15 cellular contexts compared by ENCODE assay signal in the genomic region with DNA sequence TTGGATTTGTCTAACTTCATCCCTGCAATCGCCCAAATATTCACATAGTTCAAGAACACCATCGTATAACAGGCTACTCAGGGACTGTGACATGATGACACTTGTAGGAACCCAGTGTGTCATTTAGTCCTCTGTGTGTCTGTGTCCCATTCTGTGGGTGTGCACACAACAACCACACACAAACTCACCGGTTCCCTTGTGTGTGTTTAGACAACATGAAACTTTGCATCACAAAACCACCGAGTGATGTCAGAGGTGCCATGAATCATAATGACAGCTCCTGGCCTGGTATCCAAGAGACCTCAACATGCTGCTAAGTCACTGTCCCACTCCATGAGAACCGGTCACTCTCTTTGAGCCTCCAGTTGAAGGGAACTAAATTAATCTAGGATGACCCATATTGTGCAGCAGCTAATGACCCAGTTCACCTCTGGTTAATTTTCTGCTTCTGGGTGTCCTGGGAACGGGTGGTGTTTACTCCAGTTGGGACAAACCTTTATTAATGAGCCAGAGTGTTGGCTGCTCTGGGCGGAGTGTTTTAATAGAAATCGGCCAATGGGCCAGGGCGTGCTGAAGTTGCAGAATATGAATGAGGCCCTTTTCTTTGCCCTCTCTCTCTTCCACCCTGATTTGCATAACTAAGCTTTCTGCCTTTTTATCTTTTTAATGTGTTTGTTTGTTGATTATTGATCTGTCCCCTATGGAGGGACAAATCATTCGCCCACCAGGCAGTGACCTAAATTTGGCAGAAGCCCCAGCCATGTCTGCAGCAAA.
A peak's percentile ranks its signal among the peaks of the same experiment; 100 is the strongest.
DNase-seq lines count a peak whose midpoint lies in the region; ATAC-seq, FAIRE-seq and TF ChIP-seq lines count a peak whose summit lies in the region.
"Had no signal": no experiment of that assay in that cellular context is flagged by ENCODE, and none has a peak within 500 bp of the region (broad histone marks: within the 10 kb centered on the region; RNA-seq: fewer than 3 reads in every experiment).

No MANE protein-coding gene starts in this region.

- in situ Hi-C loops in G401 (cut with HindIII; ENCODE audit: low sequenced_read_pairs), result no loop called here

- H2AFZ ChIP-seq in astrocyte (ENCODE audit: low read depth, low read length) (no peak overlapping the region), neural progenitor cell (replicated peaks) (no peak overlapping the region), osteoblast (ENCODE audit: low read length) (no peak overlapping the region)

- H3K9ac ChIP-seq in astrocyte (ENCODE audit: low read length) (no peak overlapping the region), neural progenitor cell (no peak overlapping the region)

- H3K27ac ChIP-seq in astrocyte (ENCODE audit: low read depth, low read length), result no peak overlapping the region
- H3K27ac ChIP-seq in neural progenitor cell, result no peak overlapping the region
- H3K27ac ChIP-seq in osteoblast (ENCODE audit: low read depth, low read length), result no peak overlapping the region
- H3K27ac ChIP-seq: esophagus squamous epithelium, vagina had no signal

- H3K4me2 ChIP-seq in astrocyte (ENCODE audit: low read length) (no peak overlapping the region), neural progenitor cell (peak overlapping the region; percentile 31), osteoblast (ENCODE audit: insufficient read depth, low read length) (no peak overlapping the region)

- no peak for ATAC-seq in activated T-cell treated with anti-CD3 and anti-CD28 coated beads, Interleukin-2, amount 50 U/mL, for 4 hours

- H4K20me1 ChIP-seq in astrocyte (ENCODE audit: insufficient read depth, low read length), result no peaks in the 10 kb centered on the region
- no peaks in the 10 kb centered on the region for H4K20me1 ChIP-seq in neural progenitor cell (ENCODE audit: low read depth)
- no peaks in the 10 kb centered on the region for H4K20me1 ChIP-seq in osteoblast (ENCODE audit: insufficient read depth, low read length)

- peaks cover 16% of the 10 kb centered on the region for H3K27me3 Mint-ChIP-seq in activated T-cell treated with anti-CD3 and anti-CD28 coated beads, Interleukin-2, amount 50 U/mL, for 4 hours (ENCODE audit: low read depth)
- peaks cover 27% of the 10 kb centered on the region for H3K27me3 Mint-ChIP-seq in astrocyte (ENCODE audit: low read depth, unreplicated experiment)
- peaks cover 34% of the 10 kb centered on the region for H3K27me3 Mint-ChIP-seq in neural progenitor cell (ENCODE audit: insufficient read depth, low read depth)

- no peaks in the 10 kb centered on the region for H3K4me1 Mint-ChIP-seq in activated T-cell treated with anti-CD3 and anti-CD28 coated beads, Interleukin-2, amount 50 U/mL, for 4 hours (ENCODE audit: low read depth)
- H3K4me1 Mint-ChIP-seq in astrocyte (ENCODE audit: low read depth, unreplicated experiment), result peaks cover 9% of the 10 kb centered on the region
- H3K4me1 Mint-ChIP-seq in neural progenitor cell, result peaks cover 23% of the 10 kb centered on the region
- H3K4me1 Mint-ChIP-seq: CD8-positive, alpha-beta memory T cell had no signal

- H3K4me1 ChIP-seq in astrocyte (ENCODE audit: insufficient read depth, low read length) (no peaks in the 10 kb centered on the region), neural progenitor cell (peaks cover 23% of the 10 kb centered on the region), osteoblast (ENCODE audit: insufficient read depth, low read length) (no peaks in the 10 kb centered on the region)
- H3K4me1 ChIP-seq: esophagus squamous epithelium had no signal

- no peak overlapping the region for H3K4me3 Mint-ChIP-seq in activated T-cell treated with anti-CD3 and anti-CD28 coated beads, Interleukin-2, amount 50 U/mL, for 4 hours
- H3K4me3 Mint-ChIP-seq in astrocyte (ENCODE audit: unreplicated experiment) (no peak overlapping the region), neural progenitor cell (peak overlapping the region; percentile 6)
- H3K4me3 Mint-ChIP-seq: CD8-positive, alpha-beta memory T cell had no signal

- no peak for FAIRE-seq in astrocyte (lab: Jason Lieb, UNC)

- H3K9me3 ChIP-seq in astrocyte (ENCODE audit: insufficient read depth, low read depth, low read length) (no peaks in the 10 kb centered on the region), neural progenitor cell (ENCODE audit: low read depth) (no peaks in the 10 kb centered on the region), osteoblast (ENCODE audit: low read depth, low read length) (no peaks in the 10 kb centered on the region)
- H3K9me3 ChIP-seq: esophagus squamous epithelium, vagina had no signal

- no peaks in the 10 kb centered on the region for H3K36me3 ChIP-seq in astrocyte (ENCODE audit: insufficient read depth, low read length)
- H3K36me3 ChIP-seq in neural progenitor cell, result no peaks in the 10 kb centered on the region
- no peaks in the 10 kb centered on the region for H3K36me3 ChIP-seq in osteoblast (ENCODE audit: insufficient read depth, low read length)
- H3K36me3 ChIP-seq: esophagus squamous epithelium, vagina had no signal

- peak; percentile 12 for DNase-seq in activated T-cell treated with anti-CD3 and anti-CD28 coated beads for 48 hours (ENCODE audit: low read depth)
- DNase-seq in activated T-cell treated with anti-CD3 and anti-CD28 coated beads, Interleukin-2, amount 50 U/mL, for 4 hours, result no peak
- DNase-seq in G401 (ENCODE audit: low spot score), result peak; percentile 21
- DNase-seq in astrocyte (ENCODE audit: low read depth), result peak; percentile 21
- no peak for DNase-seq in neural progenitor cell (ENCODE audit: low spot score)
- DNase-seq in NCI-H345 treated with DMSO at 0.1 percent for 48 hours (lab: John Stamatoyannopoulos, UW; ENCODE audit: unreplicated experiment), result no peak
- DNase-seq in osteoblast (ENCODE audit: insufficient read length, low spot score, missing footprints), result no peak
- no peak for DNase-seq in cerebellum (ENCODE audit: low spot score)
- DNase-seq: activated CD4-positive, alpha-beta T cell treated with anti-CD3 and anti-CD28 coated beads for 1 hour; CD8-positive, alpha-beta memory T cell; dermis blood vessel endothelial cell; esophagus squamous epithelium; NCI-H2107; NCI-H82 had no signal

- H3K36me3 Mint-ChIP-seq in activated T-cell treated with anti-CD3 and anti-CD28 coated beads, Interleukin-2, amount 50 U/mL, for 4 hours (ENCODE audit: insufficient read depth), result no peaks in the 10 kb centered on the region
- H3K36me3 Mint-ChIP-seq in astrocyte (ENCODE audit: low read depth, unreplicated experiment) (no peaks in the 10 kb centered on the region), neural progenitor cell (no peaks in the 10 kb centered on the region)
- H3K36me3 Mint-ChIP-seq: CD8-positive, alpha-beta memory T cell had no signal

- H3K9me3 Mint-ChIP-seq in activated T-cell treated with anti-CD3 and anti-CD28 coated beads, Interleukin-2, amount 50 U/mL, for 4 hours, result no peaks in the 10 kb centered on the region
- H3K9me3 Mint-ChIP-seq in astrocyte (ENCODE audit: unreplicated experiment) (no peaks in the 10 kb centered on the region), neural progenitor cell (peaks cover 4% of the 10 kb centered on the region)
- H3K9me3 Mint-ChIP-seq: CD8-positive, alpha-beta memory T cell had no signal

- H3K27me3 ChIP-seq in astrocyte (ENCODE audit: insufficient read depth, low read length) (peaks cover 17% of the 10 kb centered on the region), neural progenitor cell (no peaks in the 10 kb centered on the region), osteoblast (ENCODE audit: insufficient read depth, low read length) (peaks cover 7% of the 10 kb centered on the region)
- H3K27me3 ChIP-seq: vagina had no signal

- H3F3A ChIP-seq in neural progenitor cell (ENCODE audit: low read depth), result peaks cover 10% of the 10 kb centered on the region

- H3K79me2 ChIP-seq in astrocyte (ENCODE audit: insufficient read depth, low read length) (no peaks in the 10 kb centered on the region), neural progenitor cell (ENCODE audit: low read depth) (no peaks in the 10 kb centered on the region), osteoblast (ENCODE audit: insufficient read depth, low read length) (no peaks in the 10 kb centered on the region)

- no peak overlapping the region for H3K4me3 ChIP-seq in astrocyte (ENCODE audit: insufficient read depth, low read depth, low read length)
- no peak overlapping the region for H3K4me3 ChIP-seq in neural progenitor cell
- H3K4me3 ChIP-seq in osteoblast (ENCODE audit: insufficient read depth, low read length), result no peak overlapping the region
- H3K4me3 ChIP-seq: esophagus squamous epithelium, vagina had no signal

- TF ChIP-seq CTCF in astrocyte (IDR thresholded peaks at IDR 0.05; ENCODE audit: insufficient read depth, low read depth, low read length) (no peak), neural progenitor cell (IDR thresholded peaks at IDR 0.05) (no peak), osteoblast (IDR thresholded peaks at IDR 0.05; ENCODE audit: extremely low read depth, low read depth, low read length) (no peak)

- H3K27ac Mint-ChIP-seq in astrocyte (ENCODE audit: unreplicated experiment), result no peak overlapping the region
- H3K27ac Mint-ChIP-seq in neural progenitor cell, result no peak overlapping the region
- H3K27ac Mint-ChIP-seq: CD8-positive, alpha-beta memory T cell had no signal

Comparison
In these comparisons a context has a peak if more than half of its experiments do, and no peak if none do; other contexts are left out.
1. DNase-seq: peak in activated T-cell treated with anti-CD3 and anti-CD28 coated beads for 48 hours (single experiment), G401 (single experiment) and astrocyte (single experiment); none in activated T-cell treated with anti-CD3 and anti-CD28 coated beads, Interleukin-2, amount 50 U/mL, for 4 hours (single experiment), neural progenitor cell (single experiment), NCI-H345 treated with DMSO at 0.1 percent for 48 hours (single experiment), osteoblast (single experiment) and cerebellum (single experiment).